ENCODE assay signal across 32 cellular contexts in genomic region chr20:23528867-23529431, GRCh38. TPM values are rescaled to one million over a fixed set of nuclear protein-coding genes. Genes with fewer than 3 reads are reported as not detected.
DNase-seq lines count a peak whose midpoint lies in the region; ATAC-seq, FAIRE-seq and TF ChIP-seq lines count a peak whose summit lies in the region.
"Had no signal": no experiment of that assay in that cellular context is flagged by ENCODE, and none has a peak within 500 bp of the region (broad histone marks: within the 10 kb centered on the region; RNA-seq: fewer than 3 reads in every experiment).

No MANE protein-coding gene starts in this region.

- no peak for FAIRE-seq in H54 (lab: Jason Lieb, UNC)
- FAIRE-seq: frontal cortex, GM12891 had no signal

- POLR2A ChIA-PET in HCT116 (lab: Charles Lee): no interaction called here

- H3K4me1 Mint-ChIP-seq in activated T-helper 17 cell treated with anti-CD3 and anti-CD28 coated beads, Interleukin-2, amount 50 U/mL, for 72 hours: peaks cover 6% of the 10 kb centered on the region
- no peaks in the 10 kb centered on the region for H3K4me1 Mint-ChIP-seq in type B pancreatic cell (ENCODE audit: unreplicated experiment)
- H3K4me1 Mint-ChIP-seq: IgD-negative memory B cell, T-helper 17 cell had no signal

- H3K4me2 ChIP-seq in HCT116 (ENCODE audit: low read length) (no peak overlapping the region), hepatocyte (no peak overlapping the region)
- H3K4me2 ChIP-seq: BLaER1 treated with 17β-estradiol and CSF1 and Interleukin-3, amounts not matched to agents 10 nM and 100 nM; GM23338 had no signal

- TF ChIP-seq POLR2A in HCT116 (IDR thresholded peaks at IDR 0.05; ENCODE audit: borderline replicate concordance, extremely low read depth, insufficient read depth, insufficient read length): no peak
- TF ChIP-seq POLR2A in H54 (IDR thresholded peaks at IDR 0.05; ENCODE audit: low read depth, low read length): no peak

- H3K4me3 ChIP-seq in HCT116 (replicated peaks in 1 of 2; ENCODE audit: low read depth in 1 of 2, low read length in 2 of 2) (no peak overlapping the region), hepatocyte (no peak overlapping the region)
- H3K4me3 ChIP-seq: adrenal gland; BLaER1 treated with 17β-estradiol and CSF1 and Interleukin-3, amounts not matched to agents 10 nM and 100 nM; body of pancreas; GM23338; left ventricle myocardium inferior; sigmoid colon had no signal

- H4K20me1 ChIP-seq in HCT116 (ENCODE audit: insufficient read depth) (no peaks in the 10 kb centered on the region), hepatocyte (ENCODE audit: insufficient read depth, poor library complexity, severe bottlenecking) (no peaks in the 10 kb centered on the region)
- H4K20me1 ChIP-seq: BLaER1 treated with 17β-estradiol and CSF1 and Interleukin-3, amounts not matched to agents 10 nM and 100 nM had no signal

- WGBS in hepatocyte (ENCODE audit: low lambda C conversion rate, missing lambda C conversion rate): 31% methylated on average over 1 of the region's 1 CpG

- CTCF ChIA-PET in HCT116 (lab: Charles Lee): no interaction called here

- TF ChIP-seq RAD21 in HCT116 (IDR thresholded peaks at IDR 0.05; ENCODE audit: low read depth): no peak

- BruUV-seq in HCT116 (replicated peaks; lab: Mats Ljungman, UMichigan): no TSS peak

- no peaks in the 10 kb centered on the region for H3K36me3 ChIP-seq in HCT116 (ENCODE audit: control insufficient read depth in 1 of 2, insufficient read depth in 2 of 2, low read length in 2 of 2)
- H3K36me3 ChIP-seq in hepatocyte (replicated peaks; ENCODE audit: insufficient read depth, low read depth): no peaks in the 10 kb centered on the region
- H3K36me3 ChIP-seq: adrenal gland; BLaER1 treated with 17β-estradiol and CSF1 and Interleukin-3, amounts not matched to agents 10 nM and 100 nM; left ventricle myocardium inferior; neutrophil; sigmoid colon had no signal

- no peaks in the 10 kb centered on the region for H3K79me2 ChIP-seq in HCT116 (ENCODE audit: insufficient read depth, low read length)
- no peaks in the 10 kb centered on the region for H3K79me2 ChIP-seq in hepatocyte

- H3K36me3 Mint-ChIP-seq in activated T-helper 17 cell treated with anti-CD3 and anti-CD28 coated beads, Interleukin-2, amount 50 U/mL, for 72 hours (ENCODE audit: low read depth): no peaks in the 10 kb centered on the region
- peaks cover 5% of the 10 kb centered on the region for H3K36me3 Mint-ChIP-seq in type B pancreatic cell

- H3K9me3 Mint-ChIP-seq in activated T-helper 17 cell treated with anti-CD3 and anti-CD28 coated beads, Interleukin-2, amount 50 U/mL, for 72 hours: peaks cover 15% of the 10 kb centered on the region
- no peaks in the 10 kb centered on the region for H3K9me3 Mint-ChIP-seq in type B pancreatic cell

- H3K4me3 Mint-ChIP-seq in activated T-helper 17 cell treated with anti-CD3 and anti-CD28 coated beads, Interleukin-2, amount 50 U/mL, for 72 hours: no peak overlapping the region
- H3K4me3 Mint-ChIP-seq in type B pancreatic cell: no peak overlapping the region
- H3K4me3 Mint-ChIP-seq: activated T-cell treated with anti-CD3 and anti-CD28 coated beads, Interleukin-2, amount 50 U/mL, for 4 hours; GM23338; stimulated activated naive B cell treated with anti-CD40 and anti-IgM and Interleukin-4, amounts not matched to agents 10 μg/mL and 1 μg/mL and 100 μg/mL, for 72 hours; T-helper 17 cell had no signal

- ATAC-seq in HCT116 (no peak), GM19324 (IDR thresholded peaks at IDR 0.05; ENCODE audit: low FRiP score, unreplicated experiment) (no peak)
- peak; percentile 18 for ATAC-seq in activated T-helper 17 cell treated with anti-CD3 and anti-CD28 coated beads, Interleukin-2, amount 50 U/mL, for 72 hours (replicated peaks)
- ATAC-seq: activated T-cell treated with anti-CD3 and anti-CD28 coated beads, Interleukin-2, amount 50 U/mL, for 4 hours; body of pancreas; GM23338; Right ventricle myocardium inferior; SK-N-SH treated with all-trans-retinoic acid at 6 μM for 48 hours; stimulated activated naive B cell treated with anti-CD40 and anti-IgM and Interleukin-4, amounts not matched to agents 10 μg/mL and 1 μg/mL and 100 μg/mL, for 72 hours; T-helper 17 cell had no signal

- 0 out of 4 replicates have a peak, but pooled peaks cover 0 to 5% of the 10 kb centered on the region in 2 experiments for H3K4me1 ChIP-seq in HCT116 (ENCODE audit: control insufficient read depth in 1 of 2, insufficient read depth in 2 of 2, low read length in 2 of 2)
- no peaks in the 10 kb centered on the region for H3K4me1 ChIP-seq in hepatocyte (ENCODE audit: insufficient read depth)
- H3K4me1 ChIP-seq: adrenal gland, body of pancreas, left ventricle myocardium inferior, sigmoid colon had no signal

- DNase-seq in Caki2 (ENCODE audit: low read depth) (peak; percentile 84), HCT116 (ENCODE audit: low read depth, low spot score) (peak; percentile 26), hepatocyte (ENCODE audit: low spot score) (peak; percentile 46), GM20000 (ENCODE audit: low spot score) (no peak), H54 (ENCODE audit: insufficient read length, low spot score) (no peak), type B pancreatic cell (ENCODE audit: extremely low spot score, unreplicated experiment) (no peak)
- DNase-seq: activated CD4-positive, alpha-beta T cell treated with anti-CD3 and anti-CD28 coated beads for 4 hours; activated naive CD4-positive, alpha-beta T cell; activated T-cell treated with anti-CD3 and anti-CD28 coated beads, Interleukin-2, amount 50 U/mL, for 4 hours; adrenal gland; body of pancreas; left ventricle myocardium inferior; MM.1S; NCI-H146; NCI-H510A; sigmoid colon; stimulated activated CD4-positive, alpha-beta T cell treated with anti-CD3 and anti-CD28 coated beads, Interleukin-4, amount 100 ng/mL, for 4 hours; stimulated activated naive B cell treated with anti-CD40 and anti-IgM and Interleukin-4, amounts not matched to agents 10 μg/mL and 1 μg/mL and 100 μg/mL, for 72 hours; T-helper 17 cell had no signal

- H2AFZ ChIP-seq in HCT116 (ENCODE audit: low read depth, low read length, poor library complexity, severe bottlenecking) (no peak overlapping the region), hepatocyte (no peak overlapping the region)
- H2AFZ ChIP-seq: GM23338 had no signal

- in situ Hi-C loops in Caki2 (cut with HindIII; ENCODE audit: low pct_unique_long_range_greater_than_20kb, low sequenced_read_pairs): no loop called here

- peaks cover 23% of the 10 kb centered on the region for H3K27me3 Mint-ChIP-seq in activated T-helper 17 cell treated with anti-CD3 and anti-CD28 coated beads, Interleukin-2, amount 50 U/mL, for 72 hours
- H3K27me3 Mint-ChIP-seq in type B pancreatic cell: no peaks in the 10 kb centered on the region
- H3K27me3 Mint-ChIP-seq: IgD-negative memory B cell; progenitor cell of endocrine pancreas; stimulated activated naive B cell treated with anti-CD40 and anti-IgM and Interleukin-4, amounts not matched to agents 10 μg/mL and 1 μg/mL and 100 μg/mL, for 72 hours had no signal

- TF ChIP-seq CTCF in HCT116 (IDR thresholded peaks at IDR 0.05 in 2 of 3, conservative IDR thresholded peaks at IDR 0.05 in 1 of 3; ENCODE audit: borderline replicate concordance in 1 of 3, insufficient read depth in 1 of 3, low read depth in 2 of 3, low read length in 2 of 3): no peak
- no peak for TF ChIP-seq CTCF in hepatocyte (IDR thresholded peaks at IDR 0.05; ENCODE audit: poor library complexity)
- no peak for TF ChIP-seq CTCF in GM20000 (IDR thresholded peaks at IDR 0.05; ENCODE audit: extremely low read depth, missing control alignments)
- no peak for TF ChIP-seq CTCF in type B pancreatic cell (conservative IDR thresholded peaks at IDR 0.05)

- RAD21 ChIA-PET in HCT116 (lab: Charles Lee; ENCODE audit: low non-redundant PET in 1 of 2, low total read pairs in 2 of 2, uncharacterized antibody in 2 of 2, unreplicated experiment in 2 of 2): no interaction called here

- peak overlapping the region; percentile 27 for H3K27ac Mint-ChIP-seq in activated T-helper 17 cell treated with anti-CD3 and anti-CD28 coated beads, Interleukin-2, amount 50 U/mL, for 72 hours
- H3K27ac Mint-ChIP-seq in type B pancreatic cell: no peak overlapping the region
- H3K27ac Mint-ChIP-seq: GM23338; IgD-negative memory B cell; progenitor cell of endocrine pancreas; stimulated activated naive B cell treated with anti-CD40 and anti-IgM and Interleukin-4, amounts not matched to agents 10 μg/mL and 1 μg/mL and 100 μg/mL, for 72 hours; T-helper 17 cell had no signal

- intact Hi-C loops in HCT116 (cut with micrococcal nuclease): no loop called here

- no peak overlapping the region for H3K9ac ChIP-seq in HCT116 (ENCODE audit: low read length)
- H3K9ac ChIP-seq: BLaER1 treated with 17β-estradiol and CSF1 and Interleukin-3, amounts not matched to agents 10 nM and 100 nM had no signal

- no peaks in the 10 kb centered on the region for H3K9me2 ChIP-seq in HCT116 (ENCODE audit: insufficient read depth)
- H3K9me2 ChIP-seq in hepatocyte (replicated peaks; ENCODE audit: insufficient read depth): no peaks in the 10 kb centered on the region

- H3K27me3 ChIP-seq in HCT116 (ENCODE audit: insufficient read depth, low read length): 0 out of 2 replicates have a peak, but pooled peaks cover 6% of the 10 kb centered on the region
- no peaks in the 10 kb centered on the region for H3K27me3 ChIP-seq in hepatocyte
- H3K27me3 ChIP-seq: adrenal gland; BLaER1 treated with 17β-estradiol and CSF1 and Interleukin-3, amounts not matched to agents 10 nM and 100 nM; body of pancreas; neutrophil; sigmoid colon had no signal

- H3K27ac ChIP-seq in HCT116 (ENCODE audit: low read depth, low read length): no peak overlapping the region
- peak overlapping the region; percentile 90 for H3K27ac ChIP-seq in hepatocyte
- H3K27ac ChIP-seq: adrenal gland; BLaER1 treated with 17β-estradiol and CSF1 and Interleukin-3, amounts not matched to agents 10 nM and 100 nM; body of pancreas; left ventricle myocardium inferior; neutrophil; sigmoid colon had no signal

- H3K9me3 ChIP-seq in HCT116 (ENCODE audit: control insufficient read depth in 1 of 2, insufficient read depth in 1 of 2, low read depth in 1 of 2, low read length in 2 of 2): no peaks in the 10 kb centered on the region; a peak in 1 of 4 replicates
- H3K9me3 ChIP-seq in hepatocyte (ENCODE audit: low read depth): no peaks in the 10 kb centered on the region
- H3K9me3 ChIP-seq: adrenal gland, body of pancreas, neutrophil had no signal

RNA-seq across cellular contexts. Expression of gene CST8, which starts 38.0 kb away (rescaled TPM):
- total RNA-seq in Caki2 (2014; rRNA removed; shearing (Covaris generic); ENCODE audit: low replicate concordance): not detected in 2 replicates
- total RNA-seq in HCT116 (2021; ENCODE audit: unreplicated experiment): not detected
- polyA plus RNA-seq in HCT116 (2012): not detected in 2 replicates
- total RNA-seq in activated T-helper 17 cell treated with anti-CD3 and anti-CD28 coated beads, Interleukin-2, amount 50 U/mL, for 72 hours: under 1 TPM in 1 of 2 donors, not detected in 1; 0.29 TPM
- not detected in 2 replicates for total RNA-seq in hepatocyte
- not detected in 2 replicates for polyA plus RNA-seq in hepatocyte
- total RNA-seq in type B pancreatic cell (ENCODE audit: low replicate concordance): not detected in 2 replicates
- total RNA-seq: activated T-cell treated with anti-CD3 and anti-CD28 coated beads, Interleukin-2, amount 50 U/mL, for 4 hours; adrenal gland; body of pancreas; frontal cortex; GM23338; left ventricle myocardium inferior; progenitor cell of endocrine pancreas; Right ventricle myocardium inferior; sigmoid colon; T-helper 17 cell; urinary bladder had no signal
- polyA plus RNA-seq: adrenal gland, esophagus, GM23338, IgD-negative memory B cell, sigmoid colon, urinary bladder had no signal

RNA-seq across cellular contexts. Expression of gene CST9L, which starts 39.3 kb away (rescaled TPM):
- total RNA-seq in Caki2 (2014; rRNA removed; shearing (Covaris generic); ENCODE audit: low replicate concordance): not detected in 2 replicates
- total RNA-seq in HCT116 (2021; ENCODE audit: unreplicated experiment) (not detected), hepatocyte (not detected in 2 replicates), type B pancreatic cell (ENCODE audit: low replicate concordance) (not detected in 2 replicates)
- polyA plus RNA-seq in HCT116 (2012): not detected in 2 replicates
- total RNA-seq in activated T-helper 17 cell treated with anti-CD3 and anti-CD28 coated beads, Interleukin-2, amount 50 U/mL, for 72 hours: not detected
- not detected in 2 replicates for polyA plus RNA-seq in hepatocyte
- total RNA-seq: activated T-cell treated with anti-CD3 and anti-CD28 coated beads, Interleukin-2, amount 50 U/mL, for 4 hours; adrenal gland; body of pancreas; frontal cortex; GM23338; left ventricle myocardium inferior; progenitor cell of endocrine pancreas; Right ventricle myocardium inferior; sigmoid colon; T-helper 17 cell; urinary bladder had no signal
- polyA plus RNA-seq: adrenal gland, esophagus, GM23338, IgD-negative memory B cell, sigmoid colon, urinary bladder had no signal

Comparison
In these comparisons a context has a peak if more than half of its experiments do, and no peak if none do; other contexts are left out.
1. DNase-seq: peak in Caki2 (single experiment), HCT116 (single experiment) and hepatocyte (single experiment); none in GM20000 (single experiment), H54 (single experiment) and type B pancreatic cell (single experiment).